ENCODE assay signal across 10 cellular contexts in genomic region chr9:95613670-95614069, GRCh38.
"Had no signal": no experiment of that assay in that cellular context is flagged by ENCODE, and none has a peak within 500 bp of the region (broad histone marks: within the 10 kb centered on the region; RNA-seq: fewer than 3 reads in every experiment).

No MANE protein-coding gene starts in this region.

- H3K36me3 ChIP-seq: HAP-1 had no signal

- FAIRE-seq: H1, H54 had no signal

- DNase-seq: GM23248, GOT3, H9, HCEC 1CT, HFFc6 had no signal

- H3K27ac Mint-ChIP-seq: GM23338, H9, HFFc6 had no signal

- H3K9ac ChIP-seq: GM23248 had no signal

- H3K27ac ChIP-seq: GM23248 had no signal

- H3K9me3 ChIP-seq: HAP-1 had no signal

- H3K4me3 ChIP-seq: GM23248, GM23338, HAP-1 had no signal

- H2AFZ ChIP-seq: GM23248, GM23338 had no signal

- H3K4me3 Mint-ChIP-seq: GM23338, H9, HFFc6 had no signal

- H3K9me3 Mint-ChIP-seq: GM23338, H9, HFFc6 had no signal

- ATAC-seq: GM23338, HCT116 had no signal

- H3K4me2 ChIP-seq: GM23338 had no signal
